ENCODE assay signal across 32 cellular contexts in the genomic region with DNA sequence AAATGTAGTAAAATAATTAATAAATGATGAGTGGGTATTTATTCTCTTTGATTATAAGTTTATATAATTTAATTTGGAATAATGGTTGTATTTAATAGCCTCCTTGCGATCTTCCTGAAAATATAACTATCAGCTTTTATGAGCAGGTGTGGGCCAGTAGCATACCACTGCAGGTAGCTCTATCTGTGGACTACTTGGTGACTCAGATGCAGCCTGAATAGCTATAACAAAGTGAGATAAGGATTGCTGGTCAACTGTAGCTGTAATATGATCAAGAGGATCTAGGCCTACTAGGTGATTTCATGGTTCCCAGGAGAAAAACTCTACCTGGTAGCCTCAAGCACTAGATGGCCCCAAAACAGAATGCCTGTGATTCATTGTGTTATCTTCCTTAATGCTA. TPM values are rescaled to one million over a fixed set of nuclear protein-coding genes. Genes with fewer than 3 reads are reported as not detected.
"Had no signal": no experiment of that assay in that cellular context is flagged by ENCODE, and none has a peak within 500 bp of the region (broad histone marks: within the 10 kb centered on the region; RNA-seq: fewer than 3 reads in every experiment).

No MANE protein-coding gene starts in this region.

- H3K9me3 ChIP-seq: ascending aorta had no signal

- H3K4me1 ChIP-seq: ascending aorta had no signal

- ATAC-seq: activated CD8-positive, alpha-beta T cell treated with anti-CD3 and anti-CD28 coated beads for 36 hours; activated naive CD8-positive, alpha-beta T cell treated with anti-CD3 and anti-CD28 coated beads, Interleukin-2, amount 50 U/mL, for 24 hours had no signal

- H3K27ac ChIP-seq: ascending aorta, cardiac muscle cell, VCaP had no signal

- H3K27me3 ChIP-seq: ascending aorta, cardiac muscle cell had no signal

- FAIRE-seq: TTC549 had no signal

- H3K4me3 ChIP-seq: ascending aorta, cardiac muscle cell had no signal

- H3K36me3 ChIP-seq: ascending aorta, cardiac muscle cell had no signal

- DNase-seq: activated B cell treated with CpG ODN at 0.5 μM for 24 hours; activated CD4-positive, alpha-beta memory T cell treated with anti-CD3 and anti-CD28 coated beads for 36 hours; activated CD4-positive, alpha-beta T cell treated with anti-CD3 and anti-CD28 coated beads for 4 hours; activated CD4-positive, alpha-beta T cell treated with anti-CD3 and anti-CD28 coated beads, Interleukin-2, amount 10 ng/mL, durations not matched to agents 24 days and 14 days; activated CD4-positive, alpha-beta T cell treated with anti-CD3 and anti-CD28 coated beads, Interleukin-2, amount 50 U/mL, for 1 hour; activated CD4-positive, alpha-beta T cell treated with anti-CD3 and anti-CD28 coated beads, Interleukin-2, amount 50 U/mL, for 4 hours; activated CD4-positive, CD25-positive, alpha-beta regulatory T cell treated with anti-CD3 and anti-CD28 coated beads, Interleukin-2, amount 50 U/mL, for 72 hours; activated CD8-positive, alpha-beta memory T cell treated with anti-CD3 and anti-CD28 coated beads, Interleukin-2, amount 50 U/mL, for 48 hours; activated CD8-positive, alpha-beta T cell treated with anti-CD3 and anti-CD28 coated beads for 36 hours; activated effector memory CD4-positive, alpha-beta T cell treated with Interleukin-2 at 50 U/mL for 16 hours; activated gamma-delta T cell; activated naive CD4-positive, alpha-beta T cell treated with anti-CD3 and anti-CD28 coated beads, Interleukin-2, amount 10 ng/mL, durations not matched to agents 7 days and 5 days; activated naive CD4-positive, alpha-beta T cell treated with Interleukin-2 at 50 U/mL for 16 hours; activated naive CD8-positive, alpha-beta T cell treated with anti-CD3 and anti-CD28 coated beads, Interleukin-2, amount 10 ng/mL, durations not matched to agents 7 days and 5 days; activated naive CD8-positive, alpha-beta T cell treated with anti-CD3 and anti-CD28 coated beads, Interleukin-2, amount 50 U/mL, for 24 hours; activated T-cell treated with anti-CD3 and anti-CD28 coated beads, Interleukin-2, amount 50 U/mL, for 24 hours; activated T-cell treated with anti-CD3 and anti-CD28 coated beads, Interleukin-2, amount 50 U/mL, for 48 hours; amygdala; anterior cingulate cortex; caudate nucleus; cerebellar nuclear complex; SW 1271; T-helper 1 cell; T-helper 2 cell; T-helper 9 cell had no signal

RNA-seq across cellular contexts. Expression of a gene that starts 47.1 kb away (rescaled TPM):
- total RNA-seq: activated B cell treated with CpG ODN at 0.5 μM for 24 hours; activated CD4-positive, alpha-beta memory T cell treated with anti-CD3 and anti-CD28 coated beads for 36 hours; activated CD4-positive, alpha-beta T cell treated with anti-CD3 and anti-CD28 coated beads, Interleukin-2, amount 10 ng/mL, durations not matched to agents 24 days and 14 days; activated CD8-positive, alpha-beta memory T cell treated with anti-CD3 and anti-CD28 coated beads for 36 hours; activated CD8-positive, alpha-beta T cell treated with anti-CD3 and anti-CD28 coated beads for 36 hours; activated naive CD8-positive, alpha-beta T cell treated with anti-CD3 and anti-CD28 coated beads, Interleukin-2, amount 10 ng/mL, durations not matched to agents 7 days and 5 days; activated T-helper 2 cell treated with anti-CD3 and anti-CD28 coated beads, Interferon-gamma antibody, Interleukin-2, Interleukin-4, amounts not matched to agents 10 μg/mL and 5 μg/mL and 100 μg/mL, durations not matched to agents 14 hours and 24 hours and 36 hours; ascending aorta; cardiac muscle cell had no signal
- polyA plus RNA-seq: adipose tissue, cardiac muscle cell had no signal

RNA-seq across cellular contexts. Expression of a gene that starts 49.5 kb away (rescaled TPM):
- total RNA-seq: activated B cell treated with CpG ODN at 0.5 μM for 24 hours; activated CD4-positive, alpha-beta memory T cell treated with anti-CD3 and anti-CD28 coated beads for 36 hours; activated CD4-positive, alpha-beta T cell treated with anti-CD3 and anti-CD28 coated beads, Interleukin-2, amount 10 ng/mL, durations not matched to agents 24 days and 14 days; activated CD8-positive, alpha-beta memory T cell treated with anti-CD3 and anti-CD28 coated beads for 36 hours; activated CD8-positive, alpha-beta T cell treated with anti-CD3 and anti-CD28 coated beads for 36 hours; activated naive CD8-positive, alpha-beta T cell treated with anti-CD3 and anti-CD28 coated beads, Interleukin-2, amount 10 ng/mL, durations not matched to agents 7 days and 5 days; activated T-helper 2 cell treated with anti-CD3 and anti-CD28 coated beads, Interferon-gamma antibody, Interleukin-2, Interleukin-4, amounts not matched to agents 10 μg/mL and 5 μg/mL and 100 μg/mL, durations not matched to agents 14 hours and 24 hours and 36 hours had no signal
